Comparison of ENCODE assay signal across 10 cellular contexts in the genomic region with DNA sequence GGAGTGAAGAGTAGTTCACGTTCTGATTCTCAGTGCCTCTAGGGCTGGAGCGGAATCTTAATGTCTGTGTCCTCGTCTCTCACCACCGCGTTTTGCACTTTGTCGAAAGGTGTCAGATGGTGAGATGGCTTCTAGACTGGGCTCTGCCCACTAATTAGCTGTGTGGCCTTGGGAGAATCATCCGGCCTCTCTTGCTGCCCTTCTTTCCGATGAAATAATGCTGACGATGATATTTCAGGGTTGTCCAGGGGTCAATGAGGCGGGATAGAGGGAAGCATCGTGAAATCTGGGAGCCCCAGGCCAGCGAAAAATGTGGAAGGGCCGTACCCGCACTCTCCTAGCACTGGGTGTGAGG. TPM values are rescaled to one million over a fixed set of nuclear protein-coding genes. Genes with fewer than 3 reads are reported as not detected.
DNase-seq lines count a peak whose midpoint lies in the region; ATAC-seq, FAIRE-seq and TF ChIP-seq lines count a peak whose summit lies in the region.
"Had no signal": no experiment of that assay in that cellular context is flagged by ENCODE, and none has a peak within 500 bp of the region (broad histone marks: within the 10 kb centered on the region; RNA-seq: fewer than 3 reads in every experiment).

No MANE protein-coding gene starts in this region.

- H3K27ac Mint-ChIP-seq in activated naive CD4-positive, alpha-beta T cell treated with anti-CD3 and anti-CD28 coated beads, Interleukin-2, amount 50 U/mL, for 24 hours = no peak overlapping the region

- no peak overlapping the region for H2AK5ac ChIP-seq in mesenchymal stem cell (ENCODE audit: low read length, severe bottlenecking)

- no peak overlapping the region for H3K9ac ChIP-seq in K562 (ENCODE audit: insufficient read depth in 1 of 2, low read depth in 2 of 2, low read length in 2 of 2)
- peak overlapping the region; percentile 60 for H3K9ac ChIP-seq in mesenchymal stem cell (ENCODE audit: low read length)

- CTCF ChIA-PET in K562 (lab: Yijun Ruan, JAX; ENCODE audit: low intra/inter-chr PET ratio) = no interaction called here

- BruUV-seq in K562 (replicated peaks; lab: Mats Ljungman, UMichigan) = no TSS peak

- H3K14ac ChIP-seq in mesenchymal stem cell (ENCODE audit: low read length in 2 of 2) = no peak overlapping the region

- no peak for DNase-seq in activated naive CD4-positive, alpha-beta T cell treated with anti-CD3 and anti-CD28 coated beads, Interleukin-2, amount 50 U/mL, for 16 hours
- DNase-seq in K562 (ENCODE audit: extremely low read depth in 1 of 4, low spot score in 3 of 4) (no peak), mesenchymal stem cell (no peak), testis (no peak), NCI-H146 (lab: John Stamatoyannopoulos, UW) (no peak), hepatic stellate cell (ENCODE audit: low spot score) (no peak)
- DNase-seq: HCEC 1CT; stimulated activated CD4-positive, alpha-beta T cell treated with anti-CD3 and anti-CD28 coated beads, Interleukin-4, amount 100 ng/mL, for 24 hours had no signal

- TF ChIP-seq POLR2A in K562 (conservative IDR thresholded peaks at IDR 0.05) (no peak), testis (IDR thresholded peaks at IDR 0.05) (no peak)

- in situ Hi-C loops in K562 (cut with MboI) = loop anchor here (5.0 to 25.0 kb wide), 2 partner anchors 88 to 203 kb away; no protein-coding TSS in a partner anchor

- WGBS in K562 (ENCODE audit: insufficient coverage, low coverage, missing lambda C conversion rate) = 25% methylated on average over 13 of the region's 14 CpGs
- WGBS in mesenchymal stem cell = 16% methylated on average over 14 of the region's 14 CpGs
- WGBS in testis, 2 donors = 22 to 24% methylated on average over 14 of the region's 14 CpGs

- H4K20me1 ChIP-seq in K562 (replicated peaks; ENCODE audit: control insufficient read depth, insufficient read depth, low read length) = no peaks in the 10 kb centered on the region

- peaks cover 9% of the 10 kb centered on the region for H3K4me1 Mint-ChIP-seq in activated naive CD4-positive, alpha-beta T cell treated with anti-CD3 and anti-CD28 coated beads, Interleukin-2, amount 50 U/mL, for 24 hours

- no peak overlapping the region for H4K91ac ChIP-seq in mesenchymal stem cell (ENCODE audit: low read length)

- H2BK5ac ChIP-seq in mesenchymal stem cell (ENCODE audit: low read depth, low read length, poor library complexity, severe bottlenecking) = no peak overlapping the region

- no peak overlapping the region for H3K18ac ChIP-seq in mesenchymal stem cell (ENCODE audit: low read depth in 1 of 2, low read length in 2 of 2)

- no peak overlapping the region for H3K4me3 ChIP-seq in K562
- H3K4me3 ChIP-seq in mesenchymal stem cell (ENCODE audit: insufficient read depth in 1 of 2, low read depth in 1 of 2, low read length in 2 of 2) = peak overlapping the region in 1 of 2 experiments; percentile 81
- peak overlapping the region; percentile 55 to 64 for H3K4me3 ChIP-seq in testis

- ATAC-seq in K562 = no peak
- ATAC-seq in HG03039 (IDR thresholded peaks at IDR 0.05; ENCODE audit: unreplicated experiment) = no peak

- no peaks in the 10 kb centered on the region for H3K79me2 ChIP-seq in K562 (ENCODE audit: control insufficient read depth, insufficient read depth, low read length)

- no peaks in the 10 kb centered on the region for H3K79me1 ChIP-seq in mesenchymal stem cell (replicated peaks; ENCODE audit: low read length, poor library complexity, severe bottlenecking)

- no peak overlapping the region for H3K4ac ChIP-seq in mesenchymal stem cell (ENCODE audit: low read depth in 1 of 2, low read length in 2 of 2)

- H3K9me1 ChIP-seq in K562 (ENCODE audit: control insufficient read depth, insufficient read depth, low read length) = no peaks in the 10 kb centered on the region

- no peak overlapping the region for H2BK12ac ChIP-seq in mesenchymal stem cell (ENCODE audit: low read length in 2 of 2)

- POLR2A ChIA-PET in K562 (lab: Yijun Ruan, JAX) = no interaction called here

- intact Hi-C loops in K562 (cut with micrococcal nuclease) = no loop called here
- intact Hi-C loops in testis (cut with DNase I; ENCODE audit: low total_unique reads) = no loop called here

- H3K4me3 Mint-ChIP-seq in activated naive CD4-positive, alpha-beta T cell treated with anti-CD3 and anti-CD28 coated beads, Interleukin-2, amount 50 U/mL, for 24 hours = peak overlapping the region; percentile 33

- no peak overlapping the region for H4K8ac ChIP-seq in mesenchymal stem cell (ENCODE audit: low read length)

- H2AFZ ChIP-seq in K562 (ENCODE audit: low read depth, low read length) (no peak overlapping the region), mesenchymal stem cell (ENCODE audit: low read depth, low read length) (no peak overlapping the region)

- peaks cover 31% of the 10 kb centered on the region for H3K27me3 Mint-ChIP-seq in activated naive CD4-positive, alpha-beta T cell treated with anti-CD3 and anti-CD28 coated beads, Interleukin-2, amount 50 U/mL, for 24 hours

- H3K36me3 ChIP-seq in K562 (ENCODE audit: control insufficient read depth, insufficient read depth, low read length) (no peaks in the 10 kb centered on the region), mesenchymal stem cell (ENCODE audit: control insufficient read depth in 1 of 2, insufficient read depth in 2 of 2, low read depth in 1 of 2, low read length in 2 of 2) (peaks cover 0 to 2% of the 10 kb centered on the region in 2 experiments), testis (ENCODE audit: low read depth, missing control alignments) (no peaks in the 10 kb centered on the region)

- H3K4me2 ChIP-seq in K562 (ENCODE audit: insufficient read depth, low read length) (no peak overlapping the region), mesenchymal stem cell (ENCODE audit: low read length, poor library complexity, severe bottlenecking) (peak overlapping the region; percentile 98)

- TF ChIP-seq EP300 in K562 (IDR thresholded peaks at IDR 0.05; ENCODE audit: low read length) = no peak

- TF ChIP-seq CTCF in K562 (IDR thresholded peaks at IDR 0.05 in 2 of 3, conservative IDR thresholded peaks at IDR 0.05 in 1 of 3; ENCODE audit: insufficient read depth in 2 of 3, low read depth in 1 of 3, low read length in 3 of 3) = no peak
- TF ChIP-seq CTCF in testis (IDR thresholded peaks at IDR 0.05) = no peak

- no peak overlapping the region for H3K23ac ChIP-seq in mesenchymal stem cell (ENCODE audit: low read length in 2 of 2)

- H3K9me3 Mint-ChIP-seq in activated naive CD4-positive, alpha-beta T cell treated with anti-CD3 and anti-CD28 coated beads, Interleukin-2, amount 50 U/mL, for 24 hours = no peaks in the 10 kb centered on the region

- FAIRE-seq in K562 (lab: Jason Lieb, UNC) = no peak

- H3K9me3 ChIP-seq in K562 (replicated peaks; ENCODE audit: control insufficient read depth, insufficient read depth, low read depth, low read length) (no peaks in the 10 kb centered on the region), mesenchymal stem cell (ENCODE audit: control insufficient read depth, low read length) (no peaks in the 10 kb centered on the region), testis (no peaks in the 10 kb centered on the region)

- peaks cover 0 to 23% of the 10 kb centered on the region in 2 experiments; a peak in 2 of 5 replicates for H3K4me1 ChIP-seq in K562 (replicated peaks in 1 of 2; ENCODE audit: control insufficient read depth in 2 of 2, insufficient read depth in 2 of 2, low read length in 2 of 2)
- peaks cover 20% of the 10 kb centered on the region for H3K4me1 ChIP-seq in mesenchymal stem cell (ENCODE audit: control insufficient read depth, insufficient read depth, low read depth, low read length)
- peaks cover 5% of the 10 kb centered on the region for H3K4me1 ChIP-seq in testis

- H3K27ac ChIP-seq in K562 (ENCODE audit: extremely low read depth, low read depth, low read length) (no peak overlapping the region), mesenchymal stem cell (ENCODE audit: low read length, poor library complexity, severe bottlenecking) (no peak overlapping the region), testis (no peak overlapping the region)

- no peak overlapping the region for H2BK15ac ChIP-seq in mesenchymal stem cell (ENCODE audit: low read depth, poor library complexity, severe bottlenecking)

- no peak overlapping the region for H2BK120ac ChIP-seq in mesenchymal stem cell (ENCODE audit: low read depth, low read length)

- peaks cover 3% of the 10 kb centered on the region for H3K36me3 Mint-ChIP-seq in activated naive CD4-positive, alpha-beta T cell treated with anti-CD3 and anti-CD28 coated beads, Interleukin-2, amount 50 U/mL, for 24 hours

- no peak for TF ChIP-seq RAD21 in K562 (CRISPR knock-in tag; conservative IDR thresholded peaks at IDR 0.05 in 1 of 2, IDR thresholded peaks at IDR 0.05 in 1 of 2)

- H3K27me3 ChIP-seq in K562 (ENCODE audit: control insufficient read depth in 2 of 2, insufficient read depth in 2 of 2, low read length in 2 of 2) (peaks cover 13 to 71% of the 10 kb centered on the region in 2 experiments; a peak in 4 of 5 replicates), mesenchymal stem cell (ENCODE audit: control insufficient read depth in 1 of 2, insufficient read depth in 1 of 2, low read length in 2 of 2) (peaks cover 35 to 77% of the 10 kb centered on the region in 2 experiments), testis (no peaks in the 10 kb centered on the region)

TF ChIP-seq in K562, 482 proteins besides CTCF, POLR2A, EP300 and RAD21 (continues in another document):
- no peak for TF ChIP-seq ETV5 (CRISPR knock-in tag; IDR thresholded peaks at IDR 0.05; ENCODE audit: low read depth)
- TF ChIP-seq PTTG1 (tag; IDR thresholded peaks at IDR 0.05; ENCODE audit: low read depth) = no peak

RNA-seq across cellular contexts. Expression of a gene that starts 0.8 kb away (rescaled TPM):
- 0.07 TPM in 1 of 2 replicates, not detected in the other for total RNA-seq in K562 (2011; cell fraction: chromatin; rRNA removed; ENCODE audit: low replicate concordance)
- not detected in 2 replicates for total RNA-seq in K562 (2011; cell fraction: nucleolus; rRNA removed)
- total RNA-seq in K562 (2011; cell fraction: nucleoplasm; rRNA removed) = not detected in 2 replicates
- total RNA-seq in K562 (2014; rRNA removed) (not detected in 2 replicates), K562 (2014; rRNA removed; fragmentation: Illumina TruSeq; extraction: Trizol) (not detected in 2 replicates), K562 (2015; rRNA removed; fragmentation: Illumina TruSeq; extraction: Trizol) (not detected in 2 replicates), K562 (2021) (not detected in 2 replicates), testis (1 to 10 TPM; 5.6 to 6.3 TPM)
- polyA plus RNA-seq in K562 (2011; rRNA removed) (not detected in 2 replicates), K562 (2014; fragmentation: Illumina TruSeq; extraction: Trizol) (not detected in 2 replicates), K562 (2014; fragmentation: Nextera tagmentation; extraction: Ambion mirVana) (not detected), K562 (2014; rRNA removed) (not detected in 2 replicates), testis (ENCODE audit: insufficient read depth, low read depth, low replicate concordance) (11.1 TPM)
- polyA plus RNA-seq in K562 (2011; cell fraction: cytosol; rRNA removed) = not detected in 2 replicates
- polyA plus RNA-seq in K562 (2011; cell fraction: nucleus; rRNA removed) = not detected in 2 replicates
- polyA plus RNA-seq in K562 (2012) = not detected in 2 replicates
- not detected in 2 replicates for polyA minus RNA-seq in K562 (2011; rRNA and poly(A)+ RNA removed)
- polyA minus RNA-seq in K562 (2011; cell fraction: cytosol; rRNA and poly(A)+ RNA removed) = not detected in 2 replicates
- polyA minus RNA-seq in K562 (2011; cell fraction: nucleus; rRNA and poly(A)+ RNA removed) = not detected in 2 replicates
- polyA plus RNA-seq in mesenchymal stem cell (2013, experiment 1 of 2) = 5.4 TPM
- polyA plus RNA-seq in mesenchymal stem cell (2013, experiment 2 of 2) = 4.2 TPM

Comparison
In these comparisons a context has a peak if more than half of its experiments do, and no peak if none do; other contexts are left out.
1. RNA of a gene that starts 0.8 kb away (total RNA-seq): 5.6 to 6.3 TPM in testis; 0.07 TPM in K562; every median in the first group is over 4 times any median in the second.